In genomic region chr2:28437918-28438317, GRCh38 we compare ENCODE assay signal across 21 cellular contexts. TPM values are rescaled to one million over a fixed set of nuclear protein-coding genes. Genes with fewer than 3 reads are reported as not detected.
DNase-seq lines count a peak whose midpoint lies in the region; ATAC-seq and TF ChIP-seq lines count a peak whose summit lies in the region.
"Had no signal": no experiment of that assay in that cellular context is flagged by ENCODE, and none has a peak within 500 bp of the region (broad histone marks: within the 10 kb centered on the region; RNA-seq: fewer than 3 reads in every experiment).

No MANE protein-coding gene starts in this region.

- H4K91ac ChIP-seq in IMR-90 (ENCODE audit: insufficient read depth, low read depth, low read length): peak overlapping the region; percentile 31; the same call in 1 of the 2 replicates

- H3K14ac ChIP-seq in IMR-90 (replicated peaks; ENCODE audit: low read depth, low read length): no peak overlapping the region; the same call in 1 of the 2 replicates

- H3K4me3 Mint-ChIP-seq in dendritic cell treated with granulocyte-macrophage colony-stimulating factor and Interleukin-4, amounts not matched to agents 40 ng/mL and 50 ng/mL, for 4 days: no peak overlapping the region
- H3K4me3 Mint-ChIP-seq: activated naive CD8-positive, alpha-beta T cell; CD4-positive, alpha-beta T cell; neural crest cell; stimulated activated memory B cell treated with anti-CD40 and anti-IgM and Interleukin-4, amounts not matched to agents 10 μg/mL and 1 μg/mL and 100 μg/mL, for 72 hours; T-helper 17 cell had no signal

- H3K9me3 Mint-ChIP-seq in dendritic cell treated with granulocyte-macrophage colony-stimulating factor and Interleukin-4, amounts not matched to agents 40 ng/mL and 50 ng/mL, for 4 days: peaks cover 5% of the 10 kb centered on the region
- H3K9me3 Mint-ChIP-seq: CD4-positive, alpha-beta T cell had no signal

- no peak for ATAC-seq in IMR-90 (ENCODE audit: low read depth)
- ATAC-seq: stimulated activated memory B cell treated with anti-CD40 and anti-IgM and Interleukin-4, amounts not matched to agents 10 μg/mL and 1 μg/mL and 100 μg/mL, for 72 hours; T-helper 17 cell had no signal

- in situ Hi-C loops in IMR-90 (cut with MboI; ENCODE audit: low sequenced_read_pairs): no loop called here

- H3K27ac Mint-ChIP-seq in dendritic cell treated with granulocyte-macrophage colony-stimulating factor and Interleukin-4, amounts not matched to agents 40 ng/mL and 50 ng/mL, for 4 days: peak overlapping the region; percentile 86
- H3K27ac Mint-ChIP-seq: activated naive CD8-positive, alpha-beta T cell; CD4-positive, alpha-beta T cell; stimulated activated memory B cell treated with anti-CD40 and anti-IgM and Interleukin-4, amounts not matched to agents 10 μg/mL and 1 μg/mL and 100 μg/mL, for 72 hours; T-helper 17 cell had no signal

- H2BK120ac ChIP-seq in IMR-90 (ENCODE audit: low read depth, low read length): no peak overlapping the region

- H3K18ac ChIP-seq in IMR-90 (ENCODE audit: low read depth, low read length): no peak overlapping the region

- H3K27me3 Mint-ChIP-seq in dendritic cell treated with granulocyte-macrophage colony-stimulating factor and Interleukin-4, amounts not matched to agents 40 ng/mL and 50 ng/mL, for 4 days: no peaks in the 10 kb centered on the region
- H3K27me3 Mint-ChIP-seq: activated naive CD8-positive, alpha-beta T cell; CD4-positive, alpha-beta T cell; T-helper 17 cell had no signal

- no peak overlapping the region for H3K4ac ChIP-seq in IMR-90 (ENCODE audit: low read depth, low read length)

- no peak overlapping the region for H3K9ac ChIP-seq in BLaER1 treated with 17β-estradiol and CSF1 and Interleukin-3, amounts not matched to agents 10 nM and 100 nM
- H3K9ac ChIP-seq in IMR-90 (ENCODE audit: low read depth, low read length): no peak overlapping the region

- no TSS peak for BruUV-seq in IMR-90 (replicated peaks; lab: Mats Ljungman, UMichigan)

- H3K4me2 ChIP-seq in BLaER1 treated with 17β-estradiol and CSF1 and Interleukin-3, amounts not matched to agents 10 nM and 100 nM: peak overlapping the region in 10 of 11 experiments; percentile 0 to 39 (median 10); a peak in 8 of 22 replicates
- no peak overlapping the region for H3K4me2 ChIP-seq in IMR-90 (ENCODE audit: low read depth, low read length)

- no peaks in the 10 kb centered on the region for H3K79me1 ChIP-seq in IMR-90 (ENCODE audit: low read depth in 1 of 2, low read length in 2 of 2)

- POLR2A ChIA-PET in IMR-90 (lab: Charles Lee; ENCODE audit: unreplicated experiment): no interaction called here

- H3K9me3 ChIP-seq in BLaER1 treated with 17β-estradiol and CSF1 and Interleukin-3, amounts not matched to agents 10 nM and 100 nM (replicated peaks in 1 of 11): peaks cover 3 to 20% (median 8%) of the 10 kb centered on the region in 11 experiments; a peak in 15 of 22 replicates
- peaks cover 4% of the 10 kb centered on the region for H3K9me3 ChIP-seq in IMR-90 (ENCODE audit: control insufficient read depth, insufficient read depth, low read length)
- H3K9me3 ChIP-seq: testis had no signal

- intact Hi-C loops in IMR-90 (cut with micrococcal nuclease): no loop called here
- intact Hi-C loops in dendritic cell treated with granulocyte-macrophage colony-stimulating factor and Interleukin-4, amounts not matched to agents 40 ng/mL and 50 ng/mL, for 4 days (cut with micrococcal nuclease): no loop called here

- H3K27ac ChIP-seq in BLaER1 treated with 17β-estradiol and CSF1 and Interleukin-3, amounts not matched to agents 10 nM and 100 nM: peak overlapping the region in 1 of 11 experiments; percentile 19; a peak in 1 of 22 replicates
- no peak overlapping the region for H3K27ac ChIP-seq in IMR-90 (ENCODE audit: insufficient read depth, low read length)
- H3K27ac ChIP-seq: testis had no signal

- no peak overlapping the region for H3K4me3 ChIP-seq in BLaER1 treated with 17β-estradiol and CSF1 and Interleukin-3, amounts not matched to agents 10 nM and 100 nM
- no peak overlapping the region for H3K4me3 ChIP-seq in IMR-90 (ENCODE audit: insufficient read depth, low read depth, low read length)
- H3K4me3 ChIP-seq: testis had no signal

- no peaks in the 10 kb centered on the region for H3K36me3 ChIP-seq in BLaER1 treated with 17β-estradiol and CSF1 and Interleukin-3, amounts not matched to agents 10 nM and 100 nM
- H3K36me3 ChIP-seq in IMR-90 (ENCODE audit: control insufficient read depth, insufficient read depth, low read length): no peaks in the 10 kb centered on the region

- no peak overlapping the region for H4K8ac ChIP-seq in IMR-90 (ENCODE audit: low read depth in 2 of 2, low read length in 2 of 2)

- no CpG with 5 or more reads among the region's 5 CpGs for WGBS in IMR-90 (ENCODE audit: extremely low coverage in 2 of 2, insufficient read length in 1 of 2), 2 experiments

- TF ChIP-seq RAD21 in IMR-90 (IDR thresholded peaks at IDR 0.05; ENCODE audit: low read length): no peak

- H2AFZ ChIP-seq in IMR-90 (replicated peaks; ENCODE audit: low read length, poor library complexity): no peak overlapping the region

- H2AK5ac ChIP-seq in IMR-90 (ENCODE audit: low read depth, low read length): no peak overlapping the region

- no peak overlapping the region for H2BK5ac ChIP-seq in IMR-90 (ENCODE audit: low read depth, low read length, poor library complexity, severe bottlenecking)

- H2BK15ac ChIP-seq in IMR-90 (ENCODE audit: low read depth, low read length): no peak overlapping the region

- H4K5ac ChIP-seq in IMR-90 (ENCODE audit: low read depth, low read length): no peak overlapping the region

- H3K23ac ChIP-seq in IMR-90 (ENCODE audit: low read depth, low read length): no peak overlapping the region

- H3K56ac ChIP-seq in IMR-90 (ENCODE audit: extremely low read depth, insufficient read depth, low read length): no peak overlapping the region

- no peaks in the 10 kb centered on the region for H3K36me3 Mint-ChIP-seq in dendritic cell treated with granulocyte-macrophage colony-stimulating factor and Interleukin-4, amounts not matched to agents 40 ng/mL and 50 ng/mL, for 4 days (ENCODE audit: low read depth)
- H3K36me3 Mint-ChIP-seq: activated naive CD8-positive, alpha-beta T cell; stimulated activated memory B cell treated with anti-CD40 and anti-IgM and Interleukin-4, amounts not matched to agents 10 μg/mL and 1 μg/mL and 100 μg/mL, for 72 hours had no signal

- H3K4me1 Mint-ChIP-seq in dendritic cell treated with granulocyte-macrophage colony-stimulating factor and Interleukin-4, amounts not matched to agents 40 ng/mL and 50 ng/mL, for 4 days (ENCODE audit: low read depth): peaks cover 89% of the 10 kb centered on the region
- H3K4me1 Mint-ChIP-seq: neural crest cell; stimulated activated memory B cell treated with anti-CD40 and anti-IgM and Interleukin-4, amounts not matched to agents 10 μg/mL and 1 μg/mL and 100 μg/mL, for 72 hours had no signal

- H3K4me1 ChIP-seq in BLaER1 treated with 17β-estradiol and CSF1 and Interleukin-3, amounts not matched to agents 10 nM and 100 nM: peaks cover 0 to 52% (median 17%) of the 10 kb centered on the region in 10 experiments; a peak in 16 of 20 replicates
- no peaks in the 10 kb centered on the region for H3K4me1 ChIP-seq in IMR-90 (ENCODE audit: control insufficient read depth, insufficient read depth, low read length)
- H3K4me1 ChIP-seq: testis had no signal

- DNase-seq in IMR-90: no peak
- peak; percentile 54 for DNase-seq in myocyte (ENCODE audit: low read depth)
- no peak for DNase-seq in NCI-H82 treated with DMSO at 0.1 percent for 48 hours (lab: John Stamatoyannopoulos, UW; ENCODE audit: unreplicated experiment)
- no peak for DNase-seq in cerebellar nuclear complex (lab: John Stamatoyannopoulos, UW)
- DNase-seq in RPMI8226: no peak
- no peak for DNase-seq in NCI-H1105 (lab: John Stamatoyannopoulos, UW)
- DNase-seq: activated CD4-positive, alpha-beta T cell treated with anti-CD3 and anti-CD28 coated beads for 48 hours; CD4-positive, alpha-beta T cell; effector memory CD4-positive, alpha-beta T cell; KBM-7; kidney glomerular epithelial cell; mesendoderm; NCI-H2171 treated with DMSO at 0.1 percent for 48 hours; posterior cingulate gyrus; T-helper 17 cell; testis had no signal

- TF ChIP-seq CTCF in IMR-90 (conservative IDR thresholded peaks at IDR 0.05; ENCODE audit: low read depth, low read length): no peak

- no peak overlapping the region for H2BK20ac ChIP-seq in IMR-90 (ENCODE audit: low read depth, low read length)

- H3K9me1 ChIP-seq in IMR-90 (ENCODE audit: insufficient read depth, low read length): 0 out of 2 replicates have a peak, but pooled peaks cover 5% of the 10 kb centered on the region

- TF ChIP-seq POLR2A in IMR-90 (IDR thresholded peaks at IDR 0.05; ENCODE audit: low read depth, low read length): no peak

- H2AK9ac ChIP-seq in IMR-90 (replicated peaks; ENCODE audit: low read depth, low read length, poor library complexity): no peak overlapping the region

- CTCF ChIA-PET in IMR-90 (lab: Yijun Ruan, JAX): no interaction called here

- dilution Hi-C loops in IMR-90 (cut with HindIII; ENCODE audit: low sequenced_read_pairs, unreplicated experiment): no loop called here

- no peaks in the 10 kb centered on the region; a peak in 1 of 22 replicates for H4K20me1 ChIP-seq in BLaER1 treated with 17β-estradiol and CSF1 and Interleukin-3, amounts not matched to agents 10 nM and 100 nM
- no peaks in the 10 kb centered on the region for H4K20me1 ChIP-seq in IMR-90 (ENCODE audit: insufficient read depth, low read length)

- H3K27me3 ChIP-seq in BLaER1 treated with 17β-estradiol and CSF1 and Interleukin-3, amounts not matched to agents 10 nM and 100 nM: no peaks in the 10 kb centered on the region
- H3K27me3 ChIP-seq in IMR-90 (ENCODE audit: control insufficient read depth, insufficient read depth, low read length): no peaks in the 10 kb centered on the region
- H3K27me3 ChIP-seq: testis had no signal

TF ChIP-seq in IMR-90, 13 proteins besides CTCF, POLR2A, EP300 and RAD21 (continues in another document):
- TF ChIP-seq MAFK (IDR thresholded peaks at IDR 0.05; ENCODE audit: low read depth, low read length): no peak

RNA-seq across cellular contexts. Expression of gene FOSL2, which starts 45.3 kb away (rescaled TPM):
- total RNA-seq in IMR-90 (2012; rRNA removed) (31.4 and 32.2 TPM in 2 replicates), myocyte (106 and 124 TPM in 2 replicates)
- 46.3 and 51.1 TPM in 2 replicates for polyA plus RNA-seq in IMR-90 (2012; rRNA removed)
- polyA plus RNA-seq in IMR-90 (2012; cell fraction: cytosol; rRNA removed): 52.1 and 52.3 TPM in 2 replicates
- 91.1 and 119 TPM in 2 replicates for polyA plus RNA-seq in IMR-90 (2012; cell fraction: nucleus; rRNA removed; ENCODE audit: low replicate concordance)
- 58.3 TPM for polyA plus RNA-seq in myocyte (2012)

RNA-seq across cellular contexts. Expression of gene PLB1, which starts 57.9 kb away (rescaled TPM):
- total RNA-seq in IMR-90 (2012; rRNA removed) (0.90 and 1.4 TPM in 2 replicates), myocyte (0.24 and 0.31 TPM in 2 replicates)
- polyA plus RNA-seq in IMR-90 (2012; rRNA removed): 0.43 and 0.74 TPM in 2 replicates
- polyA plus RNA-seq in IMR-90 (2012; cell fraction: cytosol; rRNA removed): 0.09 and 0.34 TPM in 2 replicates
- polyA plus RNA-seq in IMR-90 (2012; cell fraction: nucleus; rRNA removed; ENCODE audit: low replicate concordance): 2.0 and 4.3 TPM in 2 replicates
- polyA plus RNA-seq in myocyte (2012): 0.23 TPM
